ENCODE assay signal across 1 cellular context in the genomic region with DNA sequence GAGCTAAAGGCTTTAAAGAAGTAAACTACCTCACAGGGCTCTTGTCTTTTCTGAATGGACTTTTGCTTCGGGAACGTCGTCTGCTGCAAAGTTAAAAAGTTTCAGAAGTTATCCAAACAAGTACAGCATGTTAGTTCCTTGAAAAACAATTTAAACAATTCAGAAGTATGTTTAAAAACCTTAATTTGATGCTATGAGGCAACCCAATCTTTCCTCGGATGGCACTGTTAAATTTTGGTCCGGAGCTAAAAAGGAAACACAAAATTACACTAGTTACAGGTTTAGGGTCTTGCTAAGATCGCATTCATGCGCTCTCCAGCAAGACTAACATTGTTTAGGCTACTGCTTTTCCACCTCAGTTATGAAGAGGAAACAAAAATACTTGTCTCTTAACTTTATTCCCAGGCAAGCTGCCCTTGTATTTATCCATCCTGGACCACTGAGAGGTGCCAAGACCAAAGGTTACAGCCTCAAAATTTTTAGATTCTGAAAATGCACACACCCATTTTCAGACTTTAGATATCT.
TF ChIP-seq lines count a peak whose summit lies in the region.

No MANE protein-coding gene starts in this region.

TF ChIP-seq in A549, 52 proteins besides CTCF, POLR2A, EP300 and RAD21:
- TF ChIP-seq EHF (CRISPR knock-in tag; IDR thresholded peaks at IDR 0.05) (no peak), TFCP2L1 (CRISPR knock-in tag; IDR thresholded peaks at IDR 0.05) (0 out of 2 replicates have a peak, but pooled peaks have one; percentile 52), CBX8 (IDR thresholded peaks at IDR 0.05) (no peak)
- TF ChIP-seq, protein P1, sequence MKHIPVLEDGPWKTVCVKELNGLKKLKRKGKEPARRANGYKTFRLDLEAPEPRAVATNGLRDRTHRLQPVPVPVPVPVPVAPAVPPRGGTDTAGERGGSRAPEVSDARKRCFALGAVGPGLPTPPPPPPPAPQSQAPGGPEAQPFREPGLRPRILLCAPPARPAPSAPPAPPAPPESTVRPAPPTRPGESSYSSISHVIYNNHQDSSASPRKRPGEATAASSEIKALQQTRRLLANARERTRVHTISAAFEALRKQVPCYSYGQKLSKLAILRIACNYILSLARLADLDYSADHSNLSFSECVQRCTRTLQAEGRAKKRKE (CRISPR knock-in tag; IDR thresholded peaks at IDR 0.05; ENCODE audit: low read depth) = no peak
